In the genomic region with DNA sequence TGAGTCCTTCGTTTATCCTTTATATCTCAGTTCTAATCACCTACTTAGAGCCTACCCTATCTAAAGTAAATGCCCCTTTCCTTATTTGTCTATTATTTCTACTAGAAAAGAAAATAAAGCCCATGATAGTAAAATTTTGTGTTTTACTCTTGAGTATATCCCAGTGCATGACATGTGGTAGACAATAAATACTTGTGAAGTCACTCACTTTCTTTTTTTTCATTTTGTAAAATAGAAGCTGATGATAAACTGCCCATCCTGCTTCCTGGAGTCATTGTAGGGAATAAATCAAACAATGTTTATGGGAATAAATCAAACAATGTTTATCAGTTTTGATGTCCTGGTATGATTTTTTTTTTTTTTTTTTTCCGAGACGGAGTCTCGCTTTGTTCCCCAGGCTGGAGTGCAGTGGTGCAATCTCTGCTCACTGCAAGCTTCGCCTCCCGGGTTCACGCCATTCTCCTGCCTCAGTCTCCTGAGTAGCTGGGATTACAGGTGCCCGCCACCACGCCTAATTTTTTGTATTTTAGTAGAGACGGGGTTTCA, we compare ENCODE assay signal across 26 cellular contexts.
"Had no signal": no experiment of that assay in that cellular context is flagged by ENCODE, and none has a peak within 500 bp of the region (broad histone marks: within the 10 kb centered on the region; RNA-seq: fewer than 3 reads in every experiment).

No MANE protein-coding gene starts in this region.

- H3K27ac ChIP-seq: ascending aorta, coronary artery, dorsolateral prefrontal cortex, foreskin keratinocyte, gastrocnemius medialis, heart left ventricle had no signal

- ATAC-seq: activated CD4-positive, alpha-beta T cell treated with anti-CD3 and anti-CD28 coated beads for 36 hours; activated CD8-positive, alpha-beta memory T cell treated with anti-CD3 and anti-CD28 coated beads, Interleukin-2, amount 10 ng/mL, durations not matched to agents 7 days and 5 days; activated CD8-positive, alpha-beta T cell treated with anti-CD3 and anti-CD28 coated beads, Interleukin-2, amount 10 ng/mL, durations not matched to agents 7 days and 5 days; activated naive CD4-positive, alpha-beta T cell treated with anti-CD3 and anti-CD28 coated beads, Interleukin-2, amount 50 U/mL, for 72 hours; activated T-cell treated with anti-CD3 and anti-CD28 coated beads, Interleukin-2, amount 50 U/mL, for 72 hours; esophagus mucosa; foreskin keratinocyte; gastrocnemius medialis; heart left ventricle had no signal

- DNase-seq: activated CD4-positive, alpha-beta memory T cell treated with anti-CD3 and anti-CD28 coated beads for 36 hours; activated CD4-positive, alpha-beta T cell treated with anti-CD3 and anti-CD28 coated beads for 36 hours; activated CD4-positive, alpha-beta T cell treated with anti-CD3 and anti-CD28 coated beads, Interleukin-2, amount 10 ng/mL, durations not matched to agents 24 days and 14 days; activated CD4-positive, CD25-positive, alpha-beta regulatory T cell; activated CD4-positive, CD25-positive, alpha-beta regulatory T cell treated with anti-CD3 and anti-CD28 coated beads, Interleukin-2, amount 50 U/mL, for 72 hours; activated CD8-positive, alpha-beta memory T cell treated with anti-CD3 and anti-CD28 coated beads, Interleukin-2, amount 10 ng/mL, durations not matched to agents 7 days and 5 days; activated CD8-positive, alpha-beta memory T cell treated with anti-CD3 and anti-CD28 coated beads, Interleukin-2, amount 50 U/mL, for 4 hours; activated CD8-positive, alpha-beta T cell treated with anti-CD3 and anti-CD28 coated beads, Interleukin-2, amount 10 ng/mL, durations not matched to agents 7 days and 5 days; activated gamma-delta T cell; activated naive CD4-positive, alpha-beta T cell; activated naive CD4-positive, alpha-beta T cell treated with anti-CD3 and anti-CD28 coated beads, Interleukin-2, amount 10 ng/mL, durations not matched to agents 7 days and 5 days; activated naive CD8-positive, alpha-beta T cell treated with anti-CD3 and anti-CD28 coated beads, Interleukin-2, amount 10 ng/mL, durations not matched to agents 7 days and 5 days; activated T-cell treated with anti-CD3 and anti-CD28 coated beads, Interleukin-2, amount 50 U/mL, for 24 hours; activated T-cell treated with anti-CD3 and anti-CD28 coated beads, Interleukin-2, amount 50 U/mL, for 72 hours; dorsolateral prefrontal cortex; effector memory CD4-positive, alpha-beta T cell; endodermal cell; foreskin keratinocyte; gastrocnemius medialis; glutamatergic neuron; heart left ventricle; T1000 had no signal

- H3K4me1 ChIP-seq: ascending aorta had no signal

- H3K36me3 ChIP-seq: ascending aorta, gastrocnemius medialis had no signal

- H3K4me3 ChIP-seq: ascending aorta, coronary artery, dorsolateral prefrontal cortex, gastrocnemius medialis, heart left ventricle had no signal

- H3K9me3 ChIP-seq: ascending aorta, gastrocnemius medialis, heart left ventricle had no signal
